In the genomic region with DNA sequence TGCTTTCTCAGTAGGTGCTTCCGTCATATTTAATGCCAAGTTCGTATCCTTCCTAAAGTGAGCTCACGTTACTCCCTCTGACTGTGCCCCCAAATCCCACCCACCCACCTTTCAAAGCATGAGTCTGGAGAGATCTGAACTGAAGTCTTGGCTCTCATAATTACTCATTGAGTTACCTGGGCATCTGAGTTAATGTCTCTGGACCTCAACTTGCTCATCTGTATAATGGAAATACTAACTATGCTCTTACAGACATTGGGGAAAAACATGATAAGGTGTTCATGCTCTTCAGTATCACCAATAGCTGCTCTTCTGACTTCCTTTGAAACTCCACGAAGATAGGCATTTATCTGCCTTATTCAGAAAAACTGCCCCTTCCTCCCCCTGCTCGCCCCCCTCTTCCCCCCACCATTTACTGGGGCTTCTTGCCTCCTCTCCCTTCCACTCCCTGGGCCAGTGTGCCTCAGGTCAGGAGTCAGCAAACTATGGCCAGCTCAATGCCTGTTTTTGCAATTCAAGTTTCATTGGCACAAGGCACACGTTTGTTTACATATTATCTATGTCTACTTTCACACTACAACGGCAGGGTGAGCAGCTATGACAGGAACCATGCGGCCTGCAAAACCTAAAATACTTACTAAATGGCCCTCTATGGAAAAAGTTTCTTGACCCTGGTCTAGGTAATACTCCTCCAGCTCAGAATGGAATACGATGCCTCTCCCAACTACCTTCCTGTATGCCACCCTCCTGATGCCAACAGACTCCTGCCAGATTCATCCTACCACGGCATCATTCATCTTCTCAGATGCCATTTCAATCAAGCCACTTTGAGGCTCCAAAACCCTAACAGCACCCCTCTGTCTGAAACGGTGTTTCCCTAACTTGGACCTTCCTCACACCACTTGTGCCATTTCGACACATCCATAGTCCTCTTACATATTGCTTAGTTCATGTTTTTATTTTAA, we compare ENCODE assay signal across 1 cellular context.
TF ChIP-seq lines count a peak whose summit lies in the region.

No MANE protein-coding gene starts in this region.

TF ChIP-seq in WTC11, 78 proteins besides CTCF, POLR2A, EP300 and RAD21 (continued from another document):
- TF ChIP-seq PRDM15 (CRISPR knock-in tag; IDR thresholded peaks at IDR 0.05) (no peak), GABPB1 (CRISPR knock-in tag; IDR thresholded peaks at IDR 0.05) (no peak), SMAD3 (CRISPR knock-in tag; IDR thresholded peaks at IDR 0.05; ENCODE audit: borderline replicate concordance) (no peak), ZNF263 (CRISPR knock-in tag; IDR thresholded peaks at IDR 0.05; ENCODE audit: low read depth) (no peak), ZNF532 (CRISPR knock-in tag; IDR thresholded peaks at IDR 0.05; ENCODE audit: borderline replicate concordance) (no peak), ZNF423 (CRISPR knock-in tag; IDR thresholded peaks at IDR 0.05) (no peak), TEAD1 (CRISPR knock-in tag; IDR thresholded peaks at IDR 0.05) (no peak), MXD4 (CRISPR knock-in tag; IDR thresholded peaks at IDR 0.05; ENCODE audit: borderline replicate concordance) (no peak), USF2 (CRISPR knock-in tag; IDR thresholded peaks at IDR 0.05) (no peak), ZNF138 (CRISPR knock-in tag; conservative IDR thresholded peaks at IDR 0.05) (no peak), ATF2 (CRISPR knock-in tag; IDR thresholded peaks at IDR 0.05; ENCODE audit: borderline replicate concordance, low read depth) (no peak), ERG (CRISPR knock-in tag; IDR thresholded peaks at IDR 0.05) (no peak), NR3C1 (CRISPR knock-in tag; conservative IDR thresholded peaks at IDR 0.05; ENCODE audit: low read depth) (no peak)
- TF ChIP-seq, protein P1, sequence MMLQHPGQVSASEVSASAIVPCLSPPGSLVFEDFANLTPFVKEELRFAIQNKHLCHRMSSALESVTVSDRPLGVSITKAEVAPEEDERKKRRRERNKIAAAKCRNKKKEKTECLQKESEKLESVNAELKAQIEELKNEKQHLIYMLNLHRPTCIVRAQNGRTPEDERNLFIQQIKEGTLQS (CRISPR knock-in tag; conservative IDR thresholded peaks at IDR 0.05): no peak
